In genomic region chr10:63164045-63164722, GRCh38 we compare ENCODE assay signal across 15 cellular contexts. TPM values are rescaled to one million over a fixed set of nuclear protein-coding genes. Genes with fewer than 3 reads are reported as not detected.
A peak's percentile ranks its signal among the peaks of the same experiment; 100 is the strongest.
DNase-seq lines count a peak whose midpoint lies in the region; ATAC-seq and TF ChIP-seq lines count a peak whose summit lies in the region.
"Had no signal": no experiment of that assay in that cellular context is flagged by ENCODE, and none has a peak within 500 bp of the region (broad histone marks: within the 10 kb centered on the region; RNA-seq: fewer than 3 reads in every experiment).

No MANE protein-coding gene starts in this region.

- no peaks in the 10 kb centered on the region for H3K4me1 Mint-ChIP-seq in Calu3 (ENCODE audit: low read depth, unreplicated experiment)

- H3K9me3 Mint-ChIP-seq in activated naive CD4-positive, alpha-beta T cell treated with anti-CD3 and anti-CD28 coated beads, Interleukin-2, amount 50 U/mL, for 72 hours = no peaks in the 10 kb centered on the region
- H3K9me3 Mint-ChIP-seq in Calu3 (ENCODE audit: low read depth, unreplicated experiment) = no peaks in the 10 kb centered on the region
- H3K9me3 Mint-ChIP-seq: dendritic cell treated with granulocyte-macrophage colony-stimulating factor and Interleukin-4, amounts not matched to agents 40 ng/mL and 50 ng/mL, for 4 days; IgD-negative memory B cell; natural killer cell had no signal

- no peak for TF ChIP-seq POLR2A in breast epithelium (IDR thresholded peaks at IDR 0.05)

- no peaks in the 10 kb centered on the region for H3K27me3 ChIP-seq in breast epithelium

- H3K36me3 Mint-ChIP-seq in activated naive CD4-positive, alpha-beta T cell treated with anti-CD3 and anti-CD28 coated beads, Interleukin-2, amount 50 U/mL, for 72 hours = peaks cover 0 to 13% of the 10 kb centered on the region in 2 donors
- H3K36me3 Mint-ChIP-seq in Calu3 (ENCODE audit: insufficient read depth, unreplicated experiment) = peaks cover 53% of the 10 kb centered on the region
- H3K36me3 Mint-ChIP-seq: natural killer cell had no signal

- no peaks in the 10 kb centered on the region for H3K36me3 ChIP-seq in breast epithelium

- CTCF ChIA-PET in Calu3 (lab: Charles Lee) = interaction anchor here (2.9 kb wide), 1 partner anchor 466 kb away, joined by 26 read pairs; no protein-coding TSS in a partner anchor

- TF ChIP-seq CTCF in breast epithelium (IDR thresholded peaks at IDR 0.05) (no peak), Calu3 (IDR thresholded peaks at IDR 0.05; ENCODE audit: unreplicated experiment) (no peak)

- H3K9me3 ChIP-seq in breast epithelium = no peaks in the 10 kb centered on the region

- H3K27ac Mint-ChIP-seq in activated naive CD4-positive, alpha-beta T cell treated with anti-CD3 and anti-CD28 coated beads, Interleukin-2, amount 50 U/mL, for 72 hours = peak overlapping the region; percentile 3 to 92
- H3K27ac Mint-ChIP-seq in Calu3 (ENCODE audit: unreplicated experiment) = no peak overlapping the region
- H3K27ac Mint-ChIP-seq: dendritic cell treated with granulocyte-macrophage colony-stimulating factor and Interleukin-4, amounts not matched to agents 40 ng/mL and 50 ng/mL, for 4 days had no signal

- peak overlapping the region; percentile 52 to 59 for H3K27ac ChIP-seq in breast epithelium
- H3K27ac ChIP-seq: WERI-Rb-1 had no signal

- H3K4me3 Mint-ChIP-seq in Calu3 (ENCODE audit: low read depth, unreplicated experiment) = no peak overlapping the region
- H3K4me3 Mint-ChIP-seq: dendritic cell treated with granulocyte-macrophage colony-stimulating factor and Interleukin-4, amounts not matched to agents 40 ng/mL and 50 ng/mL, for 4 days; IgD-negative memory B cell; natural killer cell had no signal

- DNase-seq in activated naive CD4-positive, alpha-beta T cell treated with anti-CD3 and anti-CD28 coated beads, Interleukin-2, amount 50 U/mL, for 72 hours (ENCODE audit: low spot score in 2 of 2) = no peak
- DNase-seq in activated naive CD4-positive, alpha-beta T cell (lab: John Stamatoyannopoulos, UW) = no peak
- DNase-seq in breast epithelium (ENCODE audit: low spot score in 2 of 2) (no peak), left cardiac atrium (no peak), sciatic nerve (ENCODE audit: low spot score) (no peak), Calu3 (no peak)
- DNase-seq: activated CD8-positive, alpha-beta memory T cell treated with anti-CD3 and anti-CD28 coated beads for 24 hours; activated effector memory CD4-positive, alpha-beta T cell treated with Interleukin-2 at 50 U/mL for 16 hours; natural killer cell; NCI-H1105 treated with DMSO at 0.1 percent for 48 hours; WERI-Rb-1 had no signal

- peak in 1 of 2 donors; percentile 21 for ATAC-seq in activated naive CD4-positive, alpha-beta T cell treated with anti-CD3 and anti-CD28 coated beads, Interleukin-2, amount 50 U/mL, for 72 hours
- ATAC-seq in left cardiac atrium (peak; percentile 29 to 64), sciatic nerve (peak; percentile 21), HG03159 (IDR thresholded peaks at IDR 0.05; ENCODE audit: unreplicated experiment) (no peak), GM21825 (IDR thresholded peaks at IDR 0.05; ENCODE audit: unreplicated experiment) (no peak)
- ATAC-seq: natural killer cell had no signal

- BruUV-seq in Calu3 (replicated peaks; lab: Mats Ljungman, UMichigan) = no TSS peak

- no peaks in the 10 kb centered on the region for H3K4me1 ChIP-seq in breast epithelium

- H3K27me3 Mint-ChIP-seq in Calu3 (ENCODE audit: unreplicated experiment) = no peaks in the 10 kb centered on the region
- H3K27me3 Mint-ChIP-seq: dendritic cell treated with granulocyte-macrophage colony-stimulating factor and Interleukin-4, amounts not matched to agents 40 ng/mL and 50 ng/mL, for 4 days; IgD-negative memory B cell had no signal

- H3K4me3 ChIP-seq in breast epithelium = no peak overlapping the region

- intact Hi-C loops in breast epithelium (cut with DNase I; ENCODE audit: low total_unique reads) (no loop called here), left cardiac atrium (cut with DNase I) (no loop called here), sciatic nerve (cut with DNase I) (loop anchor here (5.0 kb wide), 1 partner anchor 558 kb away; no protein-coding TSS in a partner anchor), Calu3 (cut with micrococcal nuclease; ENCODE audit: unreplicated experiment) (no loop called here)

RNA-seq across cellular contexts. Expression of gene NRBF2, which starts 31.1 kb away (rescaled TPM):
- total RNA-seq in activated naive CD4-positive, alpha-beta T cell treated with anti-CD3 and anti-CD28 coated beads, Interleukin-2, amount 50 U/mL, for 72 hours = 10 to 100 TPM; 18.4 to 21.1 TPM
- total RNA-seq in breast epithelium = 10 to 100 TPM; 14.7 to 28.5 (median 17.0) TPM
- 10 to 100 TPM; 12.7 to 18.7 TPM for total RNA-seq in left cardiac atrium
- 16.0 TPM for total RNA-seq in sciatic nerve
- 24.9 and 29.4 TPM in 2 replicates for total RNA-seq in Calu3 (2022)

Comparison
In these comparisons a context has a peak if more than half of its experiments do, and no peak if none do; other contexts are left out.
1. ATAC-seq: peak in left cardiac atrium (2 of 2) and sciatic nerve (single experiment); none in HG03159 (single experiment) and GM21825 (single experiment).